Comparison of ENCODE assay signal across 2 cellular contexts in the genomic region with DNA sequence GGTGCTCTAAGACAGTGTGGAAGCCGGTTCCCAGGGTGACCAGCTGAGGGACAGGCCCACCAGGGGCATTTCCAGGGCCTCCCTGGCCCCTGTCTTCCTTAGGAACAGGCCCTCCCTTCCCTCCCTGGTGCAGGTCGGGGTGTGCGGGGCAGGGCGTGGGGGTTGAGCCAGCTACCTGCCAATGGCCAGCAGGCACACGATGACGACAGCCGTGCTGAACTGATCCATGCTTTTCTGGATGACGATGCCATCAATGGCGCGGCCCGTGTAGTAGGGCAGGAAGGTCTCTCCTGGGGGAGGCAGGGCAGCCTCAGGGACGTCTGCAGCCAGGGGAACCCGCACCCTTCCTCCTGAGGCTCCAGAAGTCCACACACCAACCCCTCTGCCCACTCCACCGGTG.
TF ChIP-seq lines count a peak whose summit lies in the region.

No MANE protein-coding gene starts in this region.

TF ChIP-seq in SK-N-SH, 30 proteins besides CTCF, POLR2A, EP300 and RAD21:
- no peak for TF ChIP-seq RCOR1 (IDR thresholded peaks at IDR 0.05; ENCODE audit: low read length)
- TF ChIP-seq, protein P1, sequence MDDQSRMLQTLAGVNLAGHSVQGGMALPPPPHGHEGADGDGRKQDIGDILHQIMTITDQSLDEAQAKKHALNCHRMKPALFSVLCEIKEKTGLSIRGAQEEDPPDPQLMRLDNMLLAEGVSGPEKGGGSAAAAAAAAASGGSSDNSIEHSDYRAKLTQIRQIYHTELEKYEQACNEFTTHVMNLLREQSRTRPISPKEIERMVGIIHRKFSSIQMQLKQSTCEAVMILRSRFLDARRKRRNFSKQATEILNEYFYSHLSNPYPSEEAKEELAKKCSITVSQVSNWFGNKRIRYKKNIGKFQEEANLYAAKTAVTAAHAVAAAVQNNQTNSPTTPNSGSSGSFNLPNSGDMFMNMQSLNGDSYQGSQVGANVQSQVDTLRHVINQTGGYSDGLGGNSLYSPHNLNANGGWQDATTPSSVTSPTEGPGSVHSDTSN (IDR thresholded peaks at IDR 0.05) = no peak
- no peak for TF ChIP-seq GABPA (IDR thresholded peaks at IDR 0.05; ENCODE audit: low read depth)
- no peak for TF ChIP-seq SMC3 (IDR thresholded peaks at IDR 0.05; ENCODE audit: low read depth, low read length)
- no peak for TF ChIP-seq TCF12 (IDR thresholded peaks at IDR 0.05)
- no peak for TF ChIP-seq ELF1 (IDR thresholded peaks at IDR 0.05)
- TF ChIP-seq, protein P2, sequence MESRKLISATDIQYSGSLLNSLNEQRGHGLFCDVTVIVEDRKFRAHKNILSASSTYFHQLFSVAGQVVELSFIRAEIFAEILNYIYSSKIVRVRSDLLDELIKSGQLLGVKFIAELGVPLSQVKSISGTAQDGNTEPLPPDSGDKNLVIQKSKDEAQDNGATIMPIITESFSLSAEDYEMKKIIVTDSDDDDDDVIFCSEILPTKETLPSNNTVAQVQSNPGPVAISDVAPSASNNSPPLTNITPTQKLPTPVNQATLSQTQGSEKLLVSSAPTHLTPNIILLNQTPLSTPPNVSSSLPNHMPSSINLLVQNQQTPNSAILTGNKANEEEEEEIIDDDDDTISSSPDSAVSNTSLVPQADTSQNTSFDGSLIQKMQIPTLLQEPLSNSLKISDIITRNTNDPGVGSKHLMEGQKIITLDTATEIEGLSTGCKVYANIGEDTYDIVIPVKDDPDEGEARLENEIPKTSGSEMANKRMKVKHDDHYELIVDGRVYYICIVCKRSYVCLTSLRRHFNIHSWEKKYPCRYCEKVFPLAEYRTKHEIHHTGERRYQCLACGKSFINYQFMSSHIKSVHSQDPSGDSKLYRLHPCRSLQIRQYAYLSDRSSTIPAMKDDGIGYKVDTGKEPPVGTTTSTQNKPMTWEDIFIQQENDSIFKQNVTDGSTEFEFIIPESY (IDR thresholded peaks at IDR 0.05; ENCODE audit: borderline replicate concordance, low read depth) = no peak
- no peak for TF ChIP-seq SIN3A (IDR thresholded peaks at IDR 0.05; ENCODE audit: borderline replicate concordance, low read depth, low read length)
- TF ChIP-seq, protein P3, sequence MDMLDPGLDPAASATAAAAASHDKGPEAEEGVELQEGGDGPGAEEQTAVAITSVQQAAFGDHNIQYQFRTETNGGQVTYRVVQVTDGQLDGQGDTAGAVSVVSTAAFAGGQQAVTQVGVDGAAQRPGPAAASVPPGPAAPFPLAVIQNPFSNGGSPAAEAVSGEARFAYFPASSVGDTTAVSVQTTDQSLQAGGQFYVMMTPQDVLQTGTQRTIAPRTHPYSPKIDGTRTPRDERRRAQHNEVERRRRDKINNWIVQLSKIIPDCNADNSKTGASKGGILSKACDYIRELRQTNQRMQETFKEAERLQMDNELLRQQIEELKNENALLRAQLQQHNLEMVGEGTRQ (IDR thresholded peaks at IDR 0.05; ENCODE audit: borderline replicate concordance, low read depth, low read length) = no peak
- no peak for TF ChIP-seq NRF1 (IDR thresholded peaks at IDR 0.05; ENCODE audit: low read depth, low read length)

TF ChIP-seq in SK-N-SH treated with all-trans-retinoic acid at 6 μM for 48 hours, 23 proteins besides CTCF, POLR2A, EP300 and RAD21:
- no peak for TF ChIP-seq ISL1 (CRISPR knock-in tag; IDR thresholded peaks at IDR 0.05)
- TF ChIP-seq, protein P4, sequence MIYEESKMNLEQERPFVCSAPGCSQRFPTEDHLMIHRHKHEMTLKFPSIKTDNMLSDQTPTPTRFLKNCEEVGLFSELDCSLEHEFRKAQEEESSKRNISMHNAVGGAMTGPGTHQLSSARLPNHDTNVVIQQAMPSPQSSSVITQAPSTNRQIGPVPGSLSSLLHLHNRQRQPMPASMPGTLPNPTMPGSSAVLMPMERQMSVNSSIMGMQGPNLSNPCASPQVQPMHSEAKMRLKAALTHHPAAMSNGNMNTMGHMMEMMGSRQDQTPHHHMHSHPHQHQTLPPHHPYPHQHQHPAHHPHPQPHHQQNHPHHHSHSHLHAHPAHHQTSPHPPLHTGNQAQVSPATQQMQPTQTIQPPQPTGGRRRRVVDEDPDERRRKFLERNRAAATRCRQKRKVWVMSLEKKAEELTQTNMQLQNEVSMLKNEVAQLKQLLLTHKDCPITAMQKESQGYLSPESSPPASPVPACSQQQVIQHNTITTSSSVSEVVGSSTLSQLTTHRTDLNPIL (CRISPR knock-in tag; IDR thresholded peaks at IDR 0.05; ENCODE audit: low read depth) = no peak
- TF ChIP-seq TOX (CRISPR knock-in tag; IDR thresholded peaks at IDR 0.05; ENCODE audit: borderline replicate concordance) = no peak
- TF ChIP-seq, protein P5, sequence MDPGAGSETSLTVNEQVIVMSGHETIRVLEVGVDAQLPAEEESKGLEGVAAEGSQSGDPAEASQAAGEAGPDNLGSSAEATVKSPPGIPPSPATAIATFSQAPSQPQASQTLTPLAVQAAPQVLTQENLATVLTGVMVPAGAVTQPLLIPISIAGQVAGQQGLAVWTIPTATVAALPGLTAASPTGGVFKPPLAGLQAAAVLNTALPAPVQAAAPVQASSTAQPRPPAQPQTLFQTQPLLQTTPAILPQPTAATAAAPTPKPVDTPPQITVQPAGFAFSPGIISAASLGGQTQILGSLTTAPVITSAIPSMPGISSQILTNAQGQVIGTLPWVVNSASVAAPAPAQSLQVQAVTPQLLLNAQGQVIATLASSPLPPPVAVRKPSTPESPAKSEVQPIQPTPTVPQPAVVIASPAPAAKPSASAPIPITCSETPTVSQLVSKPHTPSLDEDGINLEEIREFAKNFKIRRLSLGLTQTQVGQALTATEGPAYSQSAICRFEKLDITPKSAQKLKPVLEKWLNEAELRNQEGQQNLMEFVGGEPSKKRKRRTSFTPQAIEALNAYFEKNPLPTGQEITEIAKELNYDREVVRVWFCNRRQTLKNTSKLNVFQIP (CRISPR knock-in tag; IDR thresholded peaks at IDR 0.05; ENCODE audit: borderline replicate concordance, low read depth) = no peak
- TF ChIP-seq TCF4 (CRISPR knock-in tag; IDR thresholded peaks at IDR 0.05; ENCODE audit: borderline replicate concordance) = no peak
- no peak for TF ChIP-seq PPARA (CRISPR knock-in tag; IDR thresholded peaks at IDR 0.05; ENCODE audit: borderline replicate concordance)
- TF ChIP-seq RARB (CRISPR knock-in tag; IDR thresholded peaks at IDR 0.05) = no peak
- TF ChIP-seq ESRRG (CRISPR knock-in tag; IDR thresholded peaks at IDR 0.05) = no peak
- no peak for TF ChIP-seq ZFP3 (CRISPR knock-in tag; IDR thresholded peaks at IDR 0.05)
- no peak for TF ChIP-seq ZFP30 (CRISPR knock-in tag; IDR thresholded peaks at IDR 0.05)
- no peak for TF ChIP-seq BACH2 (CRISPR knock-in tag; IDR thresholded peaks at IDR 0.05; ENCODE audit: borderline replicate concordance)
- no peak for TF ChIP-seq ARNTL (CRISPR knock-in tag; IDR thresholded peaks at IDR 0.05; ENCODE audit: borderline replicate concordance, low read depth)
- TF ChIP-seq, protein P6, sequence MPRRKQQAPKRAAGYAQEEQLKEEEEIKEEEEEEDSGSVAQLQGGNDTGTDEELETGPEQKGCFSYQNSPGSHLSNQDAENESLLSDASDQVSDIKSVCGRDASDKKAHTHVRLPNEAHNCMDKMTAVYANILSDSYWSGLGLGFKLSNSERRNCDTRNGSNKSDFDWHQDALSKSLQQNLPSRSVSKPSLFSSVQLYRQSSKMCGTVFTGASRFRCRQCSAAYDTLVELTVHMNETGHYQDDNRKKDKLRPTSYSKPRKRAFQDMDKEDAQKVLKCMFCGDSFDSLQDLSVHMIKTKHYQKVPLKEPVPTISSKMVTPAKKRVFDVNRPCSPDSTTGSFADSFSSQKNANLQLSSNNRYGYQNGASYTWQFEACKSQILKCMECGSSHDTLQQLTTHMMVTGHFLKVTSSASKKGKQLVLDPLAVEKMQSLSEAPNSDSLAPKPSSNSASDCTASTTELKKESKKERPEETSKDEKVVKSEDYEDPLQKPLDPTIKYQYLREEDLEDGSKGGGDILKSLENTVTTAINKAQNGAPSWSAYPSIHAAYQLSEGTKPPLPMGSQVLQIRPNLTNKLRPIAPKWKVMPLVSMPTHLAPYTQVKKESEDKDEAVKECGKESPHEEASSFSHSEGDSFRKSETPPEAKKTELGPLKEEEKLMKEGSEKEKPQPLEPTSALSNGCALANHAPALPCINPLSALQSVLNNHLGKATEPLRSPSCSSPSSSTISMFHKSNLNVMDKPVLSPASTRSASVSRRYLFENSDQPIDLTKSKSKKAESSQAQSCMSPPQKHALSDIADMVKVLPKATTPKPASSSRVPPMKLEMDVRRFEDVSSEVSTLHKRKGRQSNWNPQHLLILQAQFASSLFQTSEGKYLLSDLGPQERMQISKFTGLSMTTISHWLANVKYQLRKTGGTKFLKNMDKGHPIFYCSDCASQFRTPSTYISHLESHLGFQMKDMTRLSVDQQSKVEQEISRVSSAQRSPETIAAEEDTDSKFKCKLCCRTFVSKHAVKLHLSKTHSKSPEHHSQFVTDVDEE (CRISPR knock-in tag; IDR thresholded peaks at IDR 0.05) = no peak
- TF ChIP-seq ZNF565 (CRISPR knock-in tag; conservative IDR thresholded peaks at IDR 0.05; ENCODE audit: low read depth) = no peak
- TF ChIP-seq CSDC2 (CRISPR knock-in tag; IDR thresholded peaks at IDR 0.05) = no peak
- no peak for TF ChIP-seq ZC3H10 (CRISPR knock-in tag; IDR thresholded peaks at IDR 0.05)
TF ChIP-seq in SK-N-SH treated with all-trans-retinoic acid at 6 μM for 48 hours: peak in this region for 0.
